ENCODE assay signal across 14 cellular contexts in genomic region chr10:71448146-71448545, GRCh38. TPM values are rescaled to one million over a fixed set of nuclear protein-coding genes. Genes with fewer than 3 reads are reported as not detected.
DNase-seq lines count a peak whose midpoint lies in the region; ATAC-seq and TF ChIP-seq lines count a peak whose summit lies in the region.
"Had no signal": no experiment of that assay in that cellular context is flagged by ENCODE, and none has a peak within 500 bp of the region (broad histone marks: within the 10 kb centered on the region; RNA-seq: fewer than 3 reads in every experiment).

No MANE protein-coding gene starts in this region.

- H3K9me3 Mint-ChIP-seq in activated CD4-positive, alpha-beta T cell treated with anti-CD3 and anti-CD28 coated beads for 36 hours (ENCODE audit: low read depth): no peaks in the 10 kb centered on the region
- H3K9me3 Mint-ChIP-seq: CD8-positive, alpha-beta memory T cell had no signal

- no peaks in the 10 kb centered on the region for H3K9me3 ChIP-seq in osteoblast (ENCODE audit: low read depth, low read length)
- H3K9me3 ChIP-seq: Caco-2, HAP-1 had no signal

- TF ChIP-seq CTCF in osteoblast (IDR thresholded peaks at IDR 0.05; ENCODE audit: extremely low read depth, low read depth, low read length): no peak

- no peaks in the 10 kb centered on the region for H3K4me1 ChIP-seq in osteoblast (ENCODE audit: insufficient read depth, low read length)
- H3K4me1 ChIP-seq: Caco-2, HAP-1 had no signal

- H3K27ac Mint-ChIP-seq in activated CD4-positive, alpha-beta T cell treated with anti-CD3 and anti-CD28 coated beads for 36 hours: no peak overlapping the region
- H3K27ac Mint-ChIP-seq: CD8-positive, alpha-beta memory T cell had no signal

- H2AFZ ChIP-seq in osteoblast (ENCODE audit: low read length): no peak overlapping the region

- no peak overlapping the region for H3K27ac ChIP-seq in osteoblast (ENCODE audit: low read depth, low read length)
- H3K27ac ChIP-seq: 22Rv1 had no signal

- no peaks in the 10 kb centered on the region for H3K79me2 ChIP-seq in osteoblast (ENCODE audit: insufficient read depth, low read length)

- CTCF ChIA-PET in activated CD4-positive, alpha-beta T cell treated with anti-CD3 and anti-CD28 coated beads for 36 hours (lab: Charles Lee): no interaction called here

- no peaks in the 10 kb centered on the region for H3K36me3 ChIP-seq in osteoblast (ENCODE audit: insufficient read depth, low read length)
- H3K36me3 ChIP-seq: HAP-1 had no signal

- POLR2A ChIA-PET in activated CD4-positive, alpha-beta T cell treated with anti-CD3 and anti-CD28 coated beads for 36 hours (lab: Charles Lee): no interaction called here

- no peaks in the 10 kb centered on the region for H3K27me3 Mint-ChIP-seq in activated CD4-positive, alpha-beta T cell treated with anti-CD3 and anti-CD28 coated beads for 36 hours

- H3K4me3 Mint-ChIP-seq in activated CD4-positive, alpha-beta T cell treated with anti-CD3 and anti-CD28 coated beads for 36 hours: no peak overlapping the region
- H3K4me3 Mint-ChIP-seq: CD8-positive, alpha-beta memory T cell had no signal

- no peak overlapping the region for H3K4me3 ChIP-seq in osteoblast (ENCODE audit: insufficient read depth, low read length)
- H3K4me3 ChIP-seq: HAP-1 had no signal

- H3K4me1 Mint-ChIP-seq in activated CD4-positive, alpha-beta T cell treated with anti-CD3 and anti-CD28 coated beads for 36 hours: no peaks in the 10 kb centered on the region
- H3K4me1 Mint-ChIP-seq: CD8-positive, alpha-beta memory T cell had no signal

- DNase-seq in NCI-H1417 (lab: John Stamatoyannopoulos, UW): peak in 2 of 3 experiments; percentile 6 to 10
- DNase-seq in NCI-H1417 treated with DMSO at 0.1 percent for 48 hours (lab: John Stamatoyannopoulos, UW): no peak
- peak; percentile 93 for DNase-seq in NCI-H146 (lab: John Stamatoyannopoulos, UW)
- DNase-seq in NCI-H510A treated with DMSO at 0.1 percent for 48 hours (lab: John Stamatoyannopoulos, UW): peak; percentile 73
- peak; percentile 26 for DNase-seq in osteoblast (ENCODE audit: insufficient read length, low spot score, missing footprints)
- no peak for DNase-seq in activated CD4-positive, alpha-beta T cell treated with anti-CD3 and anti-CD28 coated beads for 36 hours
- DNase-seq: Caco-2; CD8-positive, alpha-beta memory T cell; DMS53; GF-D8; GOT3 had no signal

- H3K36me3 Mint-ChIP-seq in activated CD4-positive, alpha-beta T cell treated with anti-CD3 and anti-CD28 coated beads for 36 hours (ENCODE audit: low read depth): no peaks in the 10 kb centered on the region
- H3K36me3 Mint-ChIP-seq: CD8-positive, alpha-beta memory T cell had no signal

- intact Hi-C loops in activated CD4-positive, alpha-beta T cell treated with anti-CD3 and anti-CD28 coated beads for 36 hours (cut with DNase I, micrococcal nuclease): no loop called here

- H3K4me2 ChIP-seq in osteoblast (ENCODE audit: insufficient read depth, low read length): no peak overlapping the region

- peaks cover 11% of the 10 kb centered on the region for H3K27me3 ChIP-seq in osteoblast (ENCODE audit: insufficient read depth, low read length)

- H4K20me1 ChIP-seq in osteoblast (ENCODE audit: insufficient read depth, low read length): no peaks in the 10 kb centered on the region

- no peak for ATAC-seq in activated CD4-positive, alpha-beta T cell treated with anti-CD3 and anti-CD28 coated beads for 36 hours
- ATAC-seq in HG03354 (IDR thresholded peaks at IDR 0.05; ENCODE audit: poor library complexity, severe bottlenecking, unreplicated experiment): no peak

RNA-seq across cellular contexts. Expression of gene CDH23, which starts 51.4 kb away (rescaled TPM):
- under 0.01 and 0.36 TPM in 2 replicates for total RNA-seq in osteoblast
- total RNA-seq in activated CD4-positive, alpha-beta T cell treated with anti-CD3 and anti-CD28 coated beads for 36 hours: 1 to 10 TPM; 1.5 to 1.6 TPM

Comparison
In these comparisons a context has a peak if more than half of its experiments do, and no peak if none do; other contexts are left out.
1. DNase-seq: peak in NCI-H1417 (2 of 3), NCI-H146 (single experiment), NCI-H510A treated with DMSO at 0.1 percent for 48 hours (single experiment) and osteoblast (single experiment); none in NCI-H1417 treated with DMSO at 0.1 percent for 48 hours (single experiment) and activated CD4-positive, alpha-beta T cell treated with anti-CD3 and anti-CD28 coated beads for 36 hours (single experiment).